ENCODE assay signal across 1 cellular context in the genomic region with DNA sequence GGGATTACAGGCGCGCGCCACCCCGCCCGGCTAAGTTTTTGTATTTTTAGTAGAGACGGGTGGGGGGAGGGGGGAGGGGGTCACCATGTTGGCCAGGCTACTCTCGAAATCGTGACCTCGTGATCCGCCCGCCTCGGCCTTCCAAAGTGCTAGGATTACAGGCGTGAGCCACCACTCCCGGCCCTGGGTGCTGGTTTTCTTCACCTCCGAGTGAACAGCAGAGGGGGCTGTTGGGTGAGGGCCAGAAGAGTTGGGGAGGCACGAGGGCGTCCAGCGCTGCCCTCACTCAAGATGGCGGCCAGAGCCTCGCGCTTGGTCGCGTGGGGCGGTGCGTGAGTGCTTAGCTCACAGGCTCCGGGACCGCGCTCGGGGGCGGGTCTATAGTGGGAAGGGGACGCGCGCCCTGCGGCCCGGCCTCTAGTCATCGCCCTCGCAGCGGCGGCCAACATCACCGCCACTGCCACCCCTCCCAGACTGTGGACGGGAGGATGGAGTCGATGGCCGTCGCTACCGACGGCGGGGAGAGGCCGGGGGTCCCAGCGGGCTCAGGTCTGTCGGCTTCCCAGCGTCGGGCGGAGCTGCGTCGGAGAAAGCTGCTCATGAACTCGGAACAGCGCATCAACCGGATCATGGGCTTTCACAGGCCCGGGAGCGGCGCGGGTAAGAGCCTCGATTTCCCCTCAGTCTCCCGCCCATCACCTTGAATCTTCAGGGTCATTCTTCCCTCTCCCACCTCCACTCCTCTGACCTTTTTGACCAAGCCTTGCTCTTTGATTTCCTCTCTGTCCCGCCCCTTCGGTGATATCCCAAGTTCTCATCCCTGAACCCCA.
A peak's percentile ranks its signal among the peaks of the same experiment; 100 is the strongest.
TF ChIP-seq lines count a peak whose summit lies in the region.

A gene (plus strand): TSS at position 416 of the 830 bp plus-strand sequence. CDS start 73 bp downstream, at position 489.

TF ChIP-seq in K562, 482 proteins besides CTCF, POLR2A, EP300 and RAD21 (continued from another document):
- TF ChIP-seq HDAC1 (IDR thresholded peaks at IDR 0.05) (0 out of 4 replicates have a peak, but pooled peaks of 1 of the 2 experiments have one; percentile 7), SIN3B (IDR thresholded peaks at IDR 0.05; ENCODE audit: low read depth) (peak; percentile 70), SIN3A (IDR thresholded peaks at IDR 0.05; ENCODE audit: borderline replicate concordance in 2 of 2, control insufficient read depth in 1 of 2, low read depth in 2 of 2, low read length in 2 of 2) (no peak; a peak in 2 of 4 replicates), ZNF695 (CRISPR knock-in tag; IDR thresholded peaks at IDR 0.05) (no peak)
TF ChIP-seq in K562: peak in this region for 158.
